31 cellular contexts compared by ENCODE assay signal in genomic region chr4:118014831-118015230, GRCh38. TPM values are rescaled to one million over a fixed set of nuclear protein-coding genes. Genes with fewer than 3 reads are reported as not detected.
"Had no signal": no experiment of that assay in that cellular context is flagged by ENCODE, and none has a peak within 500 bp of the region (broad histone marks: within the 10 kb centered on the region; RNA-seq: fewer than 3 reads in every experiment).

No MANE protein-coding gene starts in this region.

- H3K4me3 ChIP-seq: adrenal gland, breast epithelium, cardiac muscle cell, esophagus muscularis mucosa, gastrocnemius medialis, heart left ventricle had no signal

- DNase-seq: activated CD4-positive, alpha-beta memory T cell treated with anti-CD3 and anti-CD28 coated beads, Interleukin-2, amount 10 ng/mL, durations not matched to agents 7 days and 5 days; activated CD4-positive, alpha-beta T cell treated with anti-CD3 and anti-CD28 coated beads for 1 hour; activated CD4-positive, alpha-beta T cell treated with anti-CD3 and anti-CD28 coated beads for 4 hours; activated CD4-positive, alpha-beta T cell treated with anti-CD3 and anti-CD28 coated beads, Interleukin-2, amount 10 ng/mL, durations not matched to agents 7 days and 5 days; activated CD4-positive, alpha-beta T cell treated with anti-CD3 and anti-CD28 coated beads, Interleukin-2, amount 50 U/mL, for 4 hours; activated effector memory CD4-positive, alpha-beta T cell treated with anti-CD3 and anti-CD28 coated beads, Interleukin-2, amount 50 U/mL, for 16 hours; activated naive CD4-positive, alpha-beta T cell treated with anti-CD3 and anti-CD28 coated beads for 36 hours; activated naive CD8-positive, alpha-beta T cell treated with anti-CD3 and anti-CD28 coated beads for 36 hours; activated naive CD8-positive, alpha-beta T cell treated with anti-CD3 and anti-CD28 coated beads, Interleukin-2, amount 50 U/mL, for 24 hours; activated T-cell treated with anti-CD3 and anti-CD28 coated beads, Interleukin-2, amount 50 U/mL, for 1 hour; activated T-cell treated with anti-CD3 and anti-CD28 coated beads, Interleukin-2, amount 50 U/mL, for 48 hours; adrenal gland; amygdala; aorta; cortex of kidney; dermis blood vessel endothelial cell; effector CD4-positive, alpha-beta T cell; effector memory CD8-positive, alpha-beta T cell; erythroblast; foreskin keratinocyte; gastrocnemius medialis; glutamatergic neuron; heart left ventricle; T-helper 1 cell; T-helper 17 cell; T1000 had no signal

- H3K9me3 ChIP-seq: adrenal gland, breast epithelium, esophagus muscularis mucosa, gastrocnemius medialis, heart left ventricle had no signal

- H3K27me3 ChIP-seq: adrenal gland, breast epithelium, cardiac muscle cell, esophagus muscularis mucosa, foreskin keratinocyte, gastrocnemius medialis, heart left ventricle had no signal

- H3K36me3 ChIP-seq: adrenal gland, breast epithelium, cardiac muscle cell, esophagus muscularis mucosa, gastrocnemius medialis, heart left ventricle had no signal

- H3K4me1 ChIP-seq: adrenal gland, breast epithelium, esophagus muscularis mucosa, foreskin keratinocyte, gastrocnemius medialis, heart left ventricle had no signal

- ATAC-seq: activated naive CD8-positive, alpha-beta T cell treated with anti-CD3 and anti-CD28 coated beads, Interleukin-2, amount 50 U/mL, for 24 hours; effector memory CD8-positive, alpha-beta T cell; foreskin keratinocyte; gastrocnemius medialis; heart left ventricle; T-helper 17 cell had no signal

- H3K27ac ChIP-seq: adrenal gland, breast epithelium, cardiac muscle cell, esophagus muscularis mucosa, foreskin keratinocyte, gastrocnemius medialis, heart left ventricle had no signal

RNA-seq across cellular contexts. Expression of gene NDST3, which starts 19.5 kb away (rescaled TPM):
- total RNA-seq: activated CD4-positive, alpha-beta memory T cell treated with anti-CD3 and anti-CD28 coated beads, Interleukin-2, amount 10 ng/mL, durations not matched to agents 7 days and 5 days; activated CD4-positive, alpha-beta T cell treated with anti-CD3 and anti-CD28 coated beads, Interleukin-2, amount 10 ng/mL, durations not matched to agents 7 days and 5 days; activated naive CD4-positive, alpha-beta T cell treated with anti-CD3 and anti-CD28 coated beads for 36 hours; activated naive CD8-positive, alpha-beta T cell treated with anti-CD3 and anti-CD28 coated beads for 36 hours; activated T-helper 1 cell treated with anti-CD3 and anti-CD28 coated beads, Interleukin-12 subunit alpha, Interleukin-12 subunit beta, Interleukin-2, Interleukin-4 antibody, amounts not matched to agents 30 ng/mL and 10 ng/mL and 1 ng/mL, durations not matched to agents 14 hours and 24 hours and 36 hours; activated T-helper 2 cell treated with anti-CD3 and anti-CD28 coated beads, Interferon-gamma antibody, Interleukin-2, Interleukin-4, amounts not matched to agents 10 μg/mL and 5 μg/mL and 100 μg/mL, durations not matched to agents 14 hours and 24 hours and 36 hours; aorta; foreskin keratinocyte; T-helper 17 cell had no signal
- polyA plus RNA-seq: aorta, foreskin keratinocyte, heart left ventricle had no signal
